In genomic region chr20:4227085-4227821, GRCh38 we compare ENCODE assay signal across 10 cellular contexts. TPM values are rescaled to one million over a fixed set of nuclear protein-coding genes. Genes with fewer than 3 reads are reported as not detected.
DNase-seq lines count a peak whose midpoint lies in the region; ATAC-seq and TF ChIP-seq lines count a peak whose summit lies in the region.
"Had no signal": no experiment of that assay in that cellular context is flagged by ENCODE, and none has a peak within 500 bp of the region (broad histone marks: within the 10 kb centered on the region; RNA-seq: fewer than 3 reads in every experiment).

No MANE protein-coding gene starts in this region.

- CTCF ChIA-PET in Calu3 (lab: Charles Lee), result no interaction called here

- H3K4me3 Mint-ChIP-seq in Calu3 (ENCODE audit: low read depth, unreplicated experiment), result no peak overlapping the region
- H3K4me3 Mint-ChIP-seq: activated T-cell treated with anti-CD3 and anti-CD28 coated beads, Interleukin-2, amount 50 U/mL, for 72 hours; naive B cell had no signal

- no peak for TF ChIP-seq CTCF in Calu3 (IDR thresholded peaks at IDR 0.05; ENCODE audit: unreplicated experiment)
- peak; percentile 70 for TF ChIP-seq CTCF in WERI-Rb-1 (IDR thresholded peaks at IDR 0.05; ENCODE audit: low read depth, low read length)

- no TSS peak for BruUV-seq in Calu3 (replicated peaks; lab: Mats Ljungman, UMichigan)

- H3K36me3 ChIP-seq in WERI-Rb-1, result no peaks in the 10 kb centered on the region

- H3K36me3 Mint-ChIP-seq in Calu3 (ENCODE audit: insufficient read depth, unreplicated experiment), result no peaks in the 10 kb centered on the region
- H3K36me3 Mint-ChIP-seq: naive B cell had no signal

- DNase-seq in Calu3, result peak; percentile 35
- peak; percentile 80 for DNase-seq in HuH-7 (ENCODE audit: low spot score)
- DNase-seq in WERI-Rb-1, result peak; percentile 41
- DNase-seq in left colon, result peak in 1 of 2 donors; percentile 39
- DNase-seq in activated T-cell treated with anti-CD3 and anti-CD28 coated beads, Interleukin-2, amount 50 U/mL, for 1 hour, result no peak
- DNase-seq in caudate nucleus (lab: John Stamatoyannopoulos, UW), result no peak
- DNase-seq: naive B cell had no signal

- peaks cover 8% of the 10 kb centered on the region for H3K4me1 Mint-ChIP-seq in Calu3 (ENCODE audit: low read depth, unreplicated experiment)
- H3K4me1 Mint-ChIP-seq: naive B cell had no signal

- H3K27ac ChIP-seq in WERI-Rb-1 (no peak overlapping the region), caudate nucleus (ENCODE audit: low read depth, low read length) (no peak overlapping the region)

- intact Hi-C loops in Calu3 (cut with micrococcal nuclease; ENCODE audit: unreplicated experiment), result no loop called here
- intact Hi-C loops in left colon (cut with DNase I, micrococcal nuclease), result no loop called here

- no peak overlapping the region for H3K27ac Mint-ChIP-seq in Calu3 (ENCODE audit: unreplicated experiment)
- H3K27ac Mint-ChIP-seq: activated T-cell treated with anti-CD3 and anti-CD28 coated beads, Interleukin-2, amount 50 U/mL, for 72 hours; naive B cell had no signal

- H3K9me3 ChIP-seq in WERI-Rb-1 (ENCODE audit: severe bottlenecking), result no peaks in the 10 kb centered on the region

- ATAC-seq in left colon (peak; percentile 85), HG03196 (IDR thresholded peaks at IDR 0.05; ENCODE audit: unreplicated experiment) (no peak), HG02588 (IDR thresholded peaks at IDR 0.05; ENCODE audit: unreplicated experiment) (no peak)
- ATAC-seq: activated T-cell treated with anti-CD3 and anti-CD28 coated beads, Interleukin-2, amount 50 U/mL, for 72 hours had no signal

- H3K27me3 Mint-ChIP-seq in Calu3 (ENCODE audit: unreplicated experiment), result peaks cover 21% of the 10 kb centered on the region

- H3K9me3 Mint-ChIP-seq in Calu3 (ENCODE audit: low read depth, unreplicated experiment), result no peaks in the 10 kb centered on the region
- H3K9me3 Mint-ChIP-seq: activated T-cell treated with anti-CD3 and anti-CD28 coated beads, Interleukin-2, amount 50 U/mL, for 72 hours had no signal

- H3K27me3 ChIP-seq in WERI-Rb-1 (ENCODE audit: insufficient read depth, low read depth, severe bottlenecking), result no peaks in the 10 kb centered on the region

- H3K4me3 ChIP-seq in WERI-Rb-1 (ENCODE audit: low read depth, low read length), result no peak overlapping the region

RNA-seq across cellular contexts. Expression of gene ADRA1D, which starts 21.8 kb away (rescaled TPM):
- total RNA-seq in Calu3 (2022) (not detected in 2 replicates), left colon (under 1 TPM in 1 of 2 donors, not detected in 1; 0.84 TPM)
- total RNA-seq: activated T-cell treated with anti-CD3 and anti-CD28 coated beads, Interleukin-2, amount 50 U/mL, for 72 hours had no signal

Comparison
In these comparisons a context has a peak if more than half of its experiments do, and no peak if none do; other contexts are left out.
1. DNase-seq: peak in Calu3 (single experiment), HuH-7 (single experiment) and WERI-Rb-1 (single experiment); none in activated T-cell treated with anti-CD3 and anti-CD28 coated beads, Interleukin-2, amount 50 U/mL, for 1 hour (single experiment) and caudate nucleus (0 of 61).